In the genomic region with DNA sequence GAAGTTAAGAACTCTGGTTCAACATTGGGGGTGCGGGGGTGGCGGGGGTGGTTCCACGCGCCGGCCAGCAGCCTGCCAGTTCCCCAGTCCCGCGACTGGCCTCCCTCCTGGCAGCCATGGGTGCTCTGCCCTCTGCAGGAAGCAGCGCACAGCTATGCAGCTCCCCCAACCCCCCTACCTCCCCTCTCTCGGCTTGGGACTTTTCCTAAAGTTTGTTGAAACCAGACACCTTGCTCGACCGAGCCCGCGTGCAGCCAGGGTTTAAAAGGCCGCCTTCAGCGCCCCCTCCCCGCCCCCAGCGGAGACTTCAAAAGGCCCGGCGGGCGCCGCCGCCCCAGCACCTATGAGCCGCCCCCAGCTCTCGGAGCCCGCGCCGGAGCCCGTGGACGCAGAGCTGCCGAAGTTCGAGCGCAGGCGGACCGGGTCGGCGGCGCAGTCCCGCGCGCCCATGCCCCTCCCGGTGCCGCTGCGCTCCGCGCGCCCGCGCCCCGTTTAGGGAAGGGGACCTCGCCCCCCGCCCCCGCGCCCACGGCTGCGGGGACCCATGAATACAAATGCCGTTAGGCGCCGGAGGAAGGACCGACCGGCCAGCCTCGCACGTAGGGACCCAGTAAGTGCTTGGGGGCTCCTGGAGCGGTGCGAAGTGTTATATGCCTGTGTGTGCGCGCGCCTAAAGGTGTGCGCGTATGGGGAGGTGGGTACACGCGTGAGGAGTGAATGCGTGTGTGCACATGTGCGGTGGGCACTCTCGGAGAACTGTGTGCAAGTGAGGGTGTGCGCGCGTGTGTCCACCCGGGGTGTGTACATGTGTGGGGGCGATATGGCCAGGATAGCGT, we compare ENCODE assay signal across 8 cellular contexts. TPM values are rescaled to one million over a fixed set of nuclear protein-coding genes. Genes with fewer than 3 reads are reported as not detected.
DNase-seq lines count a peak whose midpoint lies in the region; ATAC-seq, FAIRE-seq and TF ChIP-seq lines count a peak whose summit lies in the region.

No MANE protein-coding gene starts in this region.

- intact Hi-C loops in Panc1 (cut with micrococcal nuclease; ENCODE audit: unreplicated experiment) (loop anchor here (2.0 to 5.0 kb wide), 2 partner anchors 47 to 137 kb away; no protein-coding TSS in a partner anchor), esophagus muscularis mucosa (cut with DNase I) (loop anchor here (5.0 kb wide), 1 partner anchor 42 kb away; no protein-coding TSS in a partner anchor)

- DNase-seq in D721Med (ENCODE audit: insufficient read length, low spot score) (no peak), Panc1 (ENCODE audit: low read depth, low spot score) (no peak), esophagus muscularis mucosa (ENCODE audit: extremely low spot score) (no peak), osteoblast (ENCODE audit: insufficient read length, low spot score, missing footprints) (peak; percentile 88), NCI-H510A treated with DMSO at 0.1 percent for 48 hours (lab: John Stamatoyannopoulos, UW) (no peak)
- DNase-seq in activated CD4-positive, CD25-positive, alpha-beta regulatory T cell treated with anti-CD3 and anti-CD28 coated beads, Interleukin-2, amount 50 U/mL, for 72 hours, result no peak

- peaks cover 14% of the 10 kb centered on the region for H4K20me1 ChIP-seq in osteoblast (ENCODE audit: insufficient read depth, low read length)

- peak; percentile 35; the same call in 1 of the 2 replicates for ATAC-seq in Panc1
- ATAC-seq in HG02763 (IDR thresholded peaks at IDR 0.05; ENCODE audit: unreplicated experiment), result no peak
- no peak for ATAC-seq in HG02981 (IDR thresholded peaks at IDR 0.05; ENCODE audit: unreplicated experiment)

- H3K4me1 ChIP-seq in Panc1 (ENCODE audit: control insufficient read depth, insufficient read depth, low read length) (peaks cover 4% of the 10 kb centered on the region), esophagus muscularis mucosa (peaks cover 18 to 40% (median 38%) of the 10 kb centered on the region in 4 donors), osteoblast (ENCODE audit: insufficient read depth, low read length) (peaks cover 19% of the 10 kb centered on the region)

- in situ Hi-C loops in Panc1 (cut with HindIII; ENCODE audit: low pct_unique_long_range_greater_than_20kb, low sequenced_read_pairs), result no loop called here

- no peak overlapping the region for H2AFZ ChIP-seq in osteoblast (ENCODE audit: low read length)

- H3K27ac ChIP-seq in Panc1 (ENCODE audit: low read length), result no peak overlapping the region
- no peak overlapping the region for H3K27ac ChIP-seq in esophagus muscularis mucosa (replicated peaks in 1 of 4)
- no peak overlapping the region for H3K27ac ChIP-seq in osteoblast (ENCODE audit: low read depth, low read length)

- TF ChIP-seq CTCF in D721Med (IDR thresholded peaks at IDR 0.05; ENCODE audit: insufficient read depth, missing control alignments) (peak; percentile 49), Panc1 (IDR thresholded peaks at IDR 0.05) (peak; percentile 62), esophagus muscularis mucosa (IDR thresholded peaks at IDR 0.05) (no peak), osteoblast (IDR thresholded peaks at IDR 0.05; ENCODE audit: extremely low read depth, low read depth, low read length) (peak; percentile 24)

- TF ChIP-seq POLR2A in esophagus muscularis mucosa (IDR thresholded peaks at IDR 0.05; ENCODE audit: low read depth), result no peak

- H3K9me3 ChIP-seq in Panc1 (ENCODE audit: control insufficient read depth, insufficient read depth, low read depth, low read length) (no peaks in the 10 kb centered on the region), esophagus muscularis mucosa (no peaks in the 10 kb centered on the region), osteoblast (ENCODE audit: low read depth, low read length) (no peaks in the 10 kb centered on the region)

- H3K4me2 ChIP-seq in osteoblast (ENCODE audit: insufficient read depth, low read length), result peak overlapping the region; percentile 70

- FAIRE-seq in D721Med (lab: Jason Lieb, UNC), result no peak

- H3K27me3 ChIP-seq in Panc1 (ENCODE audit: control insufficient read depth, insufficient read depth, low read length) (peaks cover 2% of the 10 kb centered on the region; the same call in 1 of the 2 replicates), esophagus muscularis mucosa (peaks cover 9 to 66% (median 30%) of the 10 kb centered on the region in 4 donors), osteoblast (ENCODE audit: insufficient read depth, low read length) (peaks cover 27% of the 10 kb centered on the region)

- no TSS peak for BruUV-seq in Panc1 (replicated peaks; lab: Mats Ljungman, UMichigan)

- CTCF ChIA-PET in Panc1 (lab: Charles Lee), result interaction anchor here (0.7 to 2.8 kb wide), 2 partner anchors 46 to 106 kb away, joined by 3 to 17 read pairs; no protein-coding TSS in a partner anchor

- H3K79me2 ChIP-seq in osteoblast (ENCODE audit: insufficient read depth, low read length), result no peaks in the 10 kb centered on the region

- no peak for TF ChIP-seq EP300 in esophagus muscularis mucosa (IDR thresholded peaks at IDR 0.05)

- H3K36me3 ChIP-seq in Panc1 (ENCODE audit: control insufficient read depth, insufficient read depth, low read length) (no peaks in the 10 kb centered on the region), esophagus muscularis mucosa (no peaks in the 10 kb centered on the region), osteoblast (ENCODE audit: insufficient read depth, low read length) (no peaks in the 10 kb centered on the region)

- H3K4me3 ChIP-seq in Panc1 (ENCODE audit: low read depth in 2 of 2, low read length in 2 of 2), result peak overlapping the region; percentile 34 to 51
- peak overlapping the region; percentile 59 to 74 (median 62) for H3K4me3 ChIP-seq in esophagus muscularis mucosa
- peak overlapping the region; percentile 55 for H3K4me3 ChIP-seq in osteoblast (ENCODE audit: insufficient read depth, low read length)

- WGBS in esophagus muscularis mucosa, result under 1% methylated on average over 18 of the region's 80 CpGs

- POLR2A ChIA-PET in Panc1 (lab: Charles Lee), result no interaction called here

RNA-seq across cellular contexts. Expression of a gene that starts 1.4 kb away (rescaled TPM):
- 5.1 TPM for total RNA-seq in Panc1 (2021; ENCODE audit: unreplicated experiment)
- 2.3 TPM for polyA plus RNA-seq in Panc1 (2012; ENCODE audit: insufficient read length)
- 1 to 10 TPM; 1.8 to 3.3 (median 2.7) TPM for total RNA-seq in esophagus muscularis mucosa
- 10.1 and 11.8 TPM in 2 replicates for total RNA-seq in osteoblast

RNA-seq across cellular contexts. Expression of a gene that starts 54.9 kb away (rescaled TPM):
- total RNA-seq in Panc1 (2021; ENCODE audit: unreplicated experiment), result 0.87 TPM
- 1.4 TPM for polyA plus RNA-seq in Panc1 (2012; ENCODE audit: insufficient read length)
- not detected for total RNA-seq in esophagus muscularis mucosa
- total RNA-seq in osteoblast, result not detected in 2 replicates

Comparison
In these comparisons a context has a peak if more than half of its experiments do, and no peak if none do; other contexts are left out.
1. CTCF ChIP-seq: peak in D721Med (single experiment), Panc1 (single experiment) and osteoblast (single experiment); none in esophagus muscularis mucosa (0 of 3).
2. Peak in every context shown above with its lines, with median percentiles within 50 percentile points of each other: H3K4me3 ChIP-seq.